In genomic region chrX:135396109-135396508, GRCh38 we compare ENCODE assay signal across 18 cellular contexts. TPM values are rescaled to one million over a fixed set of nuclear protein-coding genes. Genes with fewer than 3 reads are reported as not detected.
DNase-seq lines count a peak whose midpoint lies in the region; ATAC-seq and TF ChIP-seq lines count a peak whose summit lies in the region.
"Had no signal": no experiment of that assay in that cellular context is flagged by ENCODE, and none has a peak within 500 bp of the region (broad histone marks: within the 10 kb centered on the region; RNA-seq: fewer than 3 reads in every experiment).

No MANE protein-coding gene starts in this region.

- no peaks in the 10 kb centered on the region for H3K9me3 Mint-ChIP-seq in activated T-cell treated with anti-CD3 and anti-CD28 coated beads, Interleukin-2, amount 50 U/mL, for 72 hours
- H3K9me3 Mint-ChIP-seq in endothelial cell (ENCODE audit: unreplicated experiment), result no peaks in the 10 kb centered on the region
- no peaks in the 10 kb centered on the region for H3K9me3 Mint-ChIP-seq in stimulated activated effector memory CD8-positive, alpha-beta T cell treated with anti-CD3 and anti-CD28 coated beads, Interleukin-12 subunit alpha, Interleukin-12 subunit beta, amount 100 ng/mL, for 72 hours
- H3K9me3 Mint-ChIP-seq: T-helper 2 cell treated with Interferon-gamma antibody and Interleukin-4, amounts not matched to agents 5 μg/mL and 100 μg/mL, for 36 hours had no signal

- no peak overlapping the region for H3K4me3 ChIP-seq in esophagus squamous epithelium
- H3K4me3 ChIP-seq: heart left ventricle, mucosa of descending colon, upper lobe of left lung had no signal

- no peak overlapping the region for H3K27ac ChIP-seq in esophagus squamous epithelium
- H3K27ac ChIP-seq: heart left ventricle, KMS-11, upper lobe of left lung had no signal

- peaks cover 11% of the 10 kb centered on the region for H3K27me3 Mint-ChIP-seq in activated T-cell treated with anti-CD3 and anti-CD28 coated beads, Interleukin-2, amount 50 U/mL, for 72 hours (ENCODE audit: low read depth)
- no peaks in the 10 kb centered on the region for H3K27me3 Mint-ChIP-seq in endothelial cell (ENCODE audit: unreplicated experiment)
- H3K27me3 Mint-ChIP-seq: activated naive CD8-positive, alpha-beta T cell had no signal

- no peak overlapping the region for H3K27ac Mint-ChIP-seq in activated T-cell treated with anti-CD3 and anti-CD28 coated beads, Interleukin-2, amount 50 U/mL, for 72 hours
- peak overlapping the region; percentile 94 for H3K27ac Mint-ChIP-seq in endothelial cell (ENCODE audit: unreplicated experiment)
- no peak overlapping the region for H3K27ac Mint-ChIP-seq in stimulated activated effector memory CD8-positive, alpha-beta T cell treated with anti-CD3 and anti-CD28 coated beads, Interleukin-12 subunit alpha, Interleukin-12 subunit beta, amount 100 ng/mL, for 72 hours
- H3K27ac Mint-ChIP-seq: activated naive CD8-positive, alpha-beta T cell; T-helper 2 cell treated with Interferon-gamma antibody and Interleukin-4, amounts not matched to agents 5 μg/mL and 100 μg/mL, for 36 hours had no signal

- no peaks in the 10 kb centered on the region for H3K27me3 ChIP-seq in esophagus squamous epithelium
- H3K27me3 ChIP-seq: upper lobe of left lung had no signal

- no peaks in the 10 kb centered on the region for H3K36me3 ChIP-seq in esophagus squamous epithelium
- H3K36me3 ChIP-seq: heart left ventricle, upper lobe of left lung had no signal

- peaks cover 4% of the 10 kb centered on the region for H3K4me1 Mint-ChIP-seq in activated T-cell treated with anti-CD3 and anti-CD28 coated beads, Interleukin-2, amount 50 U/mL, for 72 hours (ENCODE audit: low read depth)
- peaks cover 15% of the 10 kb centered on the region for H3K4me1 Mint-ChIP-seq in endothelial cell (ENCODE audit: unreplicated experiment)
- H3K4me1 Mint-ChIP-seq in stimulated activated effector memory CD8-positive, alpha-beta T cell treated with anti-CD3 and anti-CD28 coated beads, Interleukin-12 subunit alpha, Interleukin-12 subunit beta, amount 100 ng/mL, for 72 hours, result no peaks in the 10 kb centered on the region

- intact Hi-C loops in esophagus squamous epithelium (cut with DNase I), result no loop called here

- no peaks in the 10 kb centered on the region for H3K4me1 ChIP-seq in esophagus squamous epithelium
- H3K4me1 ChIP-seq: heart left ventricle, upper lobe of left lung had no signal

- H3K4me3 Mint-ChIP-seq in activated T-cell treated with anti-CD3 and anti-CD28 coated beads, Interleukin-2, amount 50 U/mL, for 72 hours, result no peak overlapping the region
- H3K4me3 Mint-ChIP-seq in endothelial cell (ENCODE audit: unreplicated experiment), result no peak overlapping the region
- H3K4me3 Mint-ChIP-seq in stimulated activated effector memory CD8-positive, alpha-beta T cell treated with anti-CD3 and anti-CD28 coated beads, Interleukin-12 subunit alpha, Interleukin-12 subunit beta, amount 100 ng/mL, for 72 hours, result no peak overlapping the region
- H3K4me3 Mint-ChIP-seq: activated naive CD8-positive, alpha-beta T cell; T-helper 2 cell treated with Interferon-gamma antibody and Interleukin-4, amounts not matched to agents 5 μg/mL and 100 μg/mL, for 36 hours had no signal

- TF ChIP-seq CTCF in endothelial cell (IDR thresholded peaks at IDR 0.05; ENCODE audit: unreplicated experiment) (no peak), esophagus squamous epithelium (IDR thresholded peaks at IDR 0.05) (no peak)

- no peaks in the 10 kb centered on the region for H3K36me3 Mint-ChIP-seq in activated T-cell treated with anti-CD3 and anti-CD28 coated beads, Interleukin-2, amount 50 U/mL, for 72 hours (ENCODE audit: insufficient read depth in 2 of 2)
- H3K36me3 Mint-ChIP-seq in endothelial cell (ENCODE audit: low read depth, unreplicated experiment), result no peaks in the 10 kb centered on the region
- H3K36me3 Mint-ChIP-seq in stimulated activated effector memory CD8-positive, alpha-beta T cell treated with anti-CD3 and anti-CD28 coated beads, Interleukin-12 subunit alpha, Interleukin-12 subunit beta, amount 100 ng/mL, for 72 hours, result no peaks in the 10 kb centered on the region
- H3K36me3 Mint-ChIP-seq: activated naive CD8-positive, alpha-beta T cell had no signal

- no peak for TF ChIP-seq POLR2A in esophagus squamous epithelium (IDR thresholded peaks at IDR 0.05)

- no peaks in the 10 kb centered on the region for H3K9me3 ChIP-seq in esophagus squamous epithelium
- H3K9me3 ChIP-seq: heart left ventricle, mucosa of descending colon, upper lobe of left lung had no signal

- 45 to 63% methylated on average over 4 of the region's 4 CpGs for WGBS in esophagus squamous epithelium, 2 donors

- ATAC-seq in activated T-cell treated with anti-CD3 and anti-CD28 coated beads, Interleukin-2, amount 50 U/mL, for 72 hours (replicated peaks in 1 of 2), result peak; percentile 49 to 60
- peak; percentile 36 for ATAC-seq in stimulated activated effector memory CD8-positive, alpha-beta T cell treated with anti-CD3 and anti-CD28 coated beads, Interleukin-12 subunit alpha, Interleukin-12 subunit beta, amount 100 ng/mL, for 72 hours
- ATAC-seq: heart left ventricle, mucosa of descending colon had no signal

- DNase-seq in activated T-cell treated with anti-CD3 and anti-CD28 coated beads, Interleukin-2, amount 50 U/mL, for 72 hours, result no peak
- no peak for DNase-seq in activated T-cell treated with anti-CD3 and anti-CD28 coated beads, Interleukin-2, amount 50 U/mL, for 48 hours
- DNase-seq in NCI-H2196 (lab: John Stamatoyannopoulos, UW; ENCODE audit: unreplicated experiment), result peak; percentile 15
- peak; percentile 28 for DNase-seq in endothelial cell (ENCODE audit: low spot score)
- no peak for DNase-seq in stimulated activated effector memory CD8-positive, alpha-beta T cell treated with anti-CD3 and anti-CD28 coated beads, Interleukin-12 subunit alpha, Interleukin-12 subunit beta, amount 100 ng/mL, for 72 hours (ENCODE audit: low spot score in 2 of 2)
- no peak for DNase-seq in activated effector memory CD4-positive, alpha-beta T cell treated with anti-CD3 and anti-CD28 coated beads, Interleukin-2, amount 50 U/mL, for 16 hours
- no peak for DNase-seq in GDM1 (lab: John Stamatoyannopoulos, UW)
- no peak for DNase-seq in esophagus squamous epithelium (lab: John Stamatoyannopoulos, UW)
- DNase-seq: central memory CD4-positive, alpha-beta T cell; mucosa of descending colon; NCI-H146; occipital lobe; SHP77; upper lobe of left lung had no signal

RNA-seq across cellular contexts. Expression of gene SMIM10L2A, which starts 25.6 kb away (rescaled TPM):
- total RNA-seq in activated T-cell treated with anti-CD3 and anti-CD28 coated beads, Interleukin-2, amount 50 U/mL, for 72 hours, result under 1 TPM; 0.24 to 0.44 TPM
- total RNA-seq in endothelial cell (ENCODE audit: unreplicated experiment) (23.6 TPM), esophagus squamous epithelium (1 to 10 TPM in 2 of 4 donors, under 1 TPM in 2; 0.35 to 2.7 (median 1.6) TPM)

RNA-seq across cellular contexts. Expression of gene ZNF449, which starts 51.5 kb away (rescaled TPM):
- 1 to 10 TPM; 1.9 to 2.2 TPM for total RNA-seq in activated T-cell treated with anti-CD3 and anti-CD28 coated beads, Interleukin-2, amount 50 U/mL, for 72 hours
- 17.0 TPM for total RNA-seq in endothelial cell (ENCODE audit: unreplicated experiment)
- 1 to 10 TPM in 3 of 4 donors, under 1 TPM in 1; 0.95 to 7.1 (median 3.5) TPM for total RNA-seq in esophagus squamous epithelium

RNA-seq across cellular contexts. Expression of gene ZNF75D, which starts 52.2 kb away (rescaled TPM):
- total RNA-seq in activated T-cell treated with anti-CD3 and anti-CD28 coated beads, Interleukin-2, amount 50 U/mL, for 72 hours, result 1 to 10 TPM; 5.8 to 5.9 TPM
- 21.8 TPM for total RNA-seq in endothelial cell (ENCODE audit: unreplicated experiment)
- 1 to 10 TPM; 3.3 to 6.9 (median 6.1) TPM for total RNA-seq in esophagus squamous epithelium

Comparison
In these comparisons a context has a peak if more than half of its experiments do, and no peak if none do; other contexts are left out.
1. DNase-seq: peak in NCI-H2196 (single experiment) and endothelial cell (single experiment); none in activated T-cell treated with anti-CD3 and anti-CD28 coated beads, Interleukin-2, amount 50 U/mL, for 72 hours (0 of 2), activated T-cell treated with anti-CD3 and anti-CD28 coated beads, Interleukin-2, amount 50 U/mL, for 48 hours (0 of 2), stimulated activated effector memory CD8-positive, alpha-beta T cell treated with anti-CD3 and anti-CD28 coated beads, Interleukin-12 subunit alpha, Interleukin-12 subunit beta, amount 100 ng/mL, for 72 hours (0 of 2), activated effector memory CD4-positive, alpha-beta T cell treated with anti-CD3 and anti-CD28 coated beads, Interleukin-2, amount 50 U/mL, for 16 hours (single experiment), GDM1 (single experiment) and esophagus squamous epithelium (single experiment).